23 cellular contexts compared by ENCODE assay signal in the genomic region with DNA sequence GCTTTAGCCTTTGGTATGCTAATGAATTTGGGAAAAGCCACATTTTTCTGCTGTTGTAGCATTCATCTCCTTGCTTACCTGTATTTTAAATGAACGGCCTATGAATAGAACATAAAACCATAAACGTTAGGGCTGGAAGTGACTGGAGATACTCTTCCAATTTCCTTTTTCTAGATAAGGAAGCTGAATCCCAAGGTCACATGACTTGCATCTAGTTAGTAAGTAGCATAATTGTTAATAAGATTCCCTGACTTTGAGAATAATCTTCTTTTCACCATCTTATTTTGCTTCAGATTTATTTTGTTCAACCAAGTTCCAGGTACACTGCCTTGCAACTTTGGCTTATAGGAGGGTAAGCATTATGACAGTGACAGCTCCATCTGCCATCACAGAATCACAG.
"Had no signal": no experiment of that assay in that cellular context is flagged by ENCODE, and none has a peak within 500 bp of the region (broad histone marks: within the 10 kb centered on the region; RNA-seq: fewer than 3 reads in every experiment).

No MANE protein-coding gene starts in this region.

- H3K9me3 Mint-ChIP-seq: activated CD4-positive, alpha-beta memory T cell treated with anti-CD3 and anti-CD28 coated beads, Interleukin-2, amount 10 ng/mL, durations not matched to agents 7 days and 5 days; activated naive CD4-positive, alpha-beta T cell treated with anti-CD3 and anti-CD28 coated beads, Interleukin-2, amount 50 U/mL, for 24 hours; central memory CD8-positive, alpha-beta T cell had no signal

- ATAC-seq: activated CD4-positive, alpha-beta T cell treated with anti-CD3 and anti-CD28 coated beads for 36 hours; body of pancreas had no signal

- H3K4me3 Mint-ChIP-seq: activated CD4-positive, alpha-beta memory T cell treated with anti-CD3 and anti-CD28 coated beads, Interleukin-2, amount 10 ng/mL, durations not matched to agents 7 days and 5 days; activated CD4-positive, alpha-beta T cell treated with anti-CD3 and anti-CD28 coated beads for 36 hours; activated naive CD4-positive, alpha-beta T cell treated with anti-CD3 and anti-CD28 coated beads, Interleukin-2, amount 50 U/mL, for 24 hours; central memory CD8-positive, alpha-beta T cell had no signal

- H3K27ac Mint-ChIP-seq: activated CD4-positive, alpha-beta memory T cell treated with anti-CD3 and anti-CD28 coated beads, Interleukin-2, amount 10 ng/mL, durations not matched to agents 7 days and 5 days; activated CD4-positive, alpha-beta T cell treated with anti-CD3 and anti-CD28 coated beads for 36 hours; activated naive CD4-positive, alpha-beta T cell treated with anti-CD3 and anti-CD28 coated beads, Interleukin-2, amount 50 U/mL, for 24 hours had no signal

- H3K27me3 Mint-ChIP-seq: activated CD4-positive, alpha-beta memory T cell treated with anti-CD3 and anti-CD28 coated beads, Interleukin-2, amount 10 ng/mL, durations not matched to agents 7 days and 5 days; activated CD4-positive, alpha-beta T cell treated with anti-CD3 and anti-CD28 coated beads for 36 hours; activated naive CD4-positive, alpha-beta T cell treated with anti-CD3 and anti-CD28 coated beads, Interleukin-2, amount 50 U/mL, for 24 hours; central memory CD8-positive, alpha-beta T cell had no signal

- DNase-seq: activated CD4-positive, alpha-beta memory T cell treated with anti-CD3 and anti-CD28 coated beads, Interleukin-2, amount 10 ng/mL, durations not matched to agents 7 days and 5 days; activated CD4-positive, alpha-beta T cell treated with anti-CD3 and anti-CD28 coated beads for 36 hours; activated CD4-positive, alpha-beta T cell treated with anti-CD3 and anti-CD28 coated beads, Interleukin-2, amount 50 U/mL, for 1 hour; activated naive CD4-positive, alpha-beta T cell; activated T-cell treated with anti-CD3 and anti-CD28 coated beads for 4 hours; body of pancreas; NCI-H1092; NCI-H1417; NCI-H1694; NCI-H2029; NCI-H2107; NCI-H2171 treated with DMSO at 0.1 percent for 48 hours; NCI-H226; NCI-H526; NCI-H774; NK-92 treated with Interleukin-12 subunit alpha and Interleukin-12 subunit beta, amount 100 ng/mL, for 24 hours; Peyer's patch; Right ventricle myocardium superior; SJCRH30; SK-N-SH; T-helper 1 cell had no signal
